ENCODE assay signal across 28 cellular contexts in genomic region chr19:17517898-17518297, GRCh38. TPM values are rescaled to one million over a fixed set of nuclear protein-coding genes. Genes with fewer than 3 reads are reported as not detected.
A peak's percentile ranks its signal among the peaks of the same experiment; 100 is the strongest.
DNase-seq lines count a peak whose midpoint lies in the region; ATAC-seq, FAIRE-seq and TF ChIP-seq lines count a peak whose summit lies in the region.
"Had no signal": no experiment of that assay in that cellular context is flagged by ENCODE, and none has a peak within 500 bp of the region (broad histone marks: within the 10 kb centered on the region; RNA-seq: fewer than 3 reads in every experiment).

No MANE protein-coding gene starts in this region.

- peaks cover 35% of the 10 kb centered on the region for H3K79me2 ChIP-seq in OCI-LY3 (ENCODE audit: low read length)

- H3K4me1 ChIP-seq in BLaER1 = peaks cover 70% of the 10 kb centered on the region
- H3K4me1 ChIP-seq in OCI-LY3 (ENCODE audit: low read length) = peaks cover 25% of the 10 kb centered on the region
- no peaks in the 10 kb centered on the region for H3K4me1 ChIP-seq in ovary (ENCODE audit: insufficient read depth)

- no peak for TF ChIP-seq POLR2A in ovary (IDR thresholded peaks at IDR 0.05)

- no peak overlapping the region for H3K9ac ChIP-seq in BLaER1
- H3K9ac ChIP-seq in OCI-LY3 (ENCODE audit: low read length) = no peak overlapping the region

- H4K20me1 ChIP-seq in BLaER1 (no peaks in the 10 kb centered on the region), OCI-LY3 (ENCODE audit: insufficient read depth, low read length) (no peaks in the 10 kb centered on the region)

- peaks cover 27% of the 10 kb centered on the region for H3K9me3 ChIP-seq in BLaER1
- peaks cover 15% of the 10 kb centered on the region for H3K9me3 ChIP-seq in OCI-LY3 (ENCODE audit: insufficient read depth, low read length)
- H3K9me3 ChIP-seq in ovary = no peaks in the 10 kb centered on the region

- peaks cover 62% of the 10 kb centered on the region for H3K36me3 ChIP-seq in BLaER1
- H3K36me3 ChIP-seq in OCI-LY3 (replicated peaks; ENCODE audit: low read depth, low read length) = peaks cover 54% of the 10 kb centered on the region
- no peaks in the 10 kb centered on the region for H3K36me3 ChIP-seq in ovary

- TF ChIP-seq EP300 in ovary (IDR thresholded peaks at IDR 0.05) = no peak

- H2AFZ ChIP-seq in OCI-LY3 (ENCODE audit: low read depth, low read length) = no peak overlapping the region

- H3K27ac ChIP-seq in BLaER1 (no peak overlapping the region), OCI-LY3 (ENCODE audit: low read length) (peak overlapping the region; percentile 41; the same call in 1 of the 2 replicates), ovary (no peak overlapping the region)
- H3K27ac ChIP-seq: RWPE1 had no signal

- in situ Hi-C loops in GM13976 (cut with MboI; ENCODE audit: low sequenced_read_pairs, unreplicated experiment) = no loop called here

- 96 to 97% (median 96%) methylated on average over 1 of the region's 1 CpG for whole genome bisulfite sequencing in ovary, 3 donors

- DNase-seq in fibroblast of peridontal ligament (ENCODE audit: extremely low read depth) (peak; percentile 22), GM13976 (ENCODE audit: low spot score) (no peak), ovary (no peak)
- DNase-seq in activated naive CD4-positive, alpha-beta T cell treated with Interleukin-2 at 50 U/mL for 16 hours = no peak
- DNase-seq: CD8-positive, alpha-beta memory T cell; DMS 273 treated with DMSO at 0.1 percent for 48 hours; DMS79 treated with DMSO at 0.1 percent for 48 hours; GF-D8; Karpas-422; NCI-H1105; NCI-H1436 treated with DMSO at 0.1 percent for 48 hours; NCI-H1930; NCI-H446; NCI-H524 treated with DMSO at 0.1 percent for 48 hours; NCI-H774; NK-92 treated with Interleukin-12 subunit alpha and Interleukin-12 subunit beta, amount 100 ng/mL, for 24 hours; SHP77 treated with DMSO at 0.1 percent for 48 hours had no signal

- TF ChIP-seq CTCF in OCI-LY3 (IDR thresholded peaks at IDR 0.05; ENCODE audit: low read depth, low read length) (no peak), GM13976 (IDR thresholded peaks at IDR 0.05; ENCODE audit: borderline replicate concordance, control extremely low read depth, extremely low read depth, insufficient read depth, missing control alignments) (no peak), ovary (IDR thresholded peaks at IDR 0.05) (no peak)

- no peak for ATAC-seq in HG02642 (IDR thresholded peaks at IDR 0.05; ENCODE audit: poor library complexity, unreplicated experiment)
- ATAC-seq: Panc1 had no signal

- intact Hi-C loops in ovary (cut with DNase I) = no loop called here

- H3K27me3 ChIP-seq in BLaER1 (no peaks in the 10 kb centered on the region), OCI-LY3 (ENCODE audit: low read depth, low read length) (no peaks in the 10 kb centered on the region), ovary (no peaks in the 10 kb centered on the region)

- H3K4me2 ChIP-seq in BLaER1 (no peak overlapping the region), OCI-LY3 (ENCODE audit: low read length) (no peak overlapping the region)

- H3K4me3 ChIP-seq in BLaER1 = peak overlapping the region; percentile 23; the same call in 1 of the 2 replicates
- no peak overlapping the region for H3K4me3 ChIP-seq in OCI-LY3 (ENCODE audit: low read length)
- H3K4me3 ChIP-seq in ovary = no peak overlapping the region

- FAIRE-seq in colon (lab: Jason Lieb, UNC) = peak; percentile 28
- FAIRE-seq: GM18507, H54 had no signal

RNA-seq across cellular contexts. Expression of gene PGLS, which starts 6.4 kb away (rescaled TPM):
- 10 to 100 TPM; 43.9 to 93.0 (median 73.9) TPM for total RNA-seq in ovary
- 10 to 100 TPM; 11.0 to 72.3 TPM for polyA plus RNA-seq in ovary

RNA-seq across cellular contexts. Expression of gene COLGALT1, which starts 37.6 kb away (rescaled TPM):
- total RNA-seq in ovary = 10 to 100 TPM; 30.4 to 75.2 (median 45.2) TPM
- polyA plus RNA-seq in ovary = 10 to 100 TPM; 31.4 to 72.6 TPM

RNA-seq across cellular contexts. Expression of gene SLC27A1, which starts 47.6 kb away (rescaled TPM):
- 10 to 100 TPM; 27.3 to 43.1 (median 37.8) TPM for total RNA-seq in ovary
- polyA plus RNA-seq in ovary = 10 to 100 TPM in 1 of 2 donors, 1 to 10 TPM in 1; 4.6 to 42.3 TPM

RNA-seq across cellular contexts. Expression of gene NXNL1, which starts 57.2 kb away (rescaled TPM):
- not detected for total RNA-seq in ovary
- under 1 TPM in 1 of 2 donors, not detected in 1; 0.11 TPM for polyA plus RNA-seq in ovary
- total RNA-seq: CD8-positive, alpha-beta memory T cell; HT-29; MCF 10A had no signal
- polyA plus RNA-seq: CD14-positive monocyte; CD8-positive, alpha-beta memory T cell had no signal
